8 cellular contexts compared by ENCODE assay signal in genomic region chr6:121333694-121334093, GRCh38. TPM values are rescaled to one million over a fixed set of nuclear protein-coding genes. Genes with fewer than 3 reads are reported as not detected.
DNase-seq lines count a peak whose midpoint lies in the region; ATAC-seq and TF ChIP-seq lines count a peak whose summit lies in the region.
"Not testable (repeated sequence)": the region's sequence is repeated elsewhere in the genome, so short reads cannot be mapped to it uniquely, and the experiment has no call there.

No MANE protein-coding gene starts in this region.

- DNase-seq in T-helper 17 cell (peak in 1 of 3 donors; percentile 4), left lung (peak in 1 of 2 donors; percentile 72)
- not testable (repeated sequence) for DNase-seq in activated naive CD8-positive, alpha-beta T cell treated with anti-CD3 and anti-CD28 coated beads for 36 hours; endothelial cell (ENCODE audit: low spot score); osteocyte (ENCODE audit: extremely low spot score, unreplicated experiment)

- H3K27me3 Mint-ChIP-seq in T-helper 17 cell; activated naive CD8-positive, alpha-beta T cell treated with anti-CD3 and anti-CD28 coated beads for 36 hours; endothelial cell (ENCODE audit: unreplicated experiment); osteocyte (ENCODE audit: unreplicated experiment): not testable (repeated sequence)

- peak overlapping the region; percentile 80 for H3K4me3 ChIP-seq in HUES64 (ENCODE audit: low read length)
- peak overlapping the region; percentile 55 to 63 for H3K4me3 ChIP-seq in left lung
- H3K4me3 ChIP-seq in thymus (ENCODE audit: low read length) = peak overlapping the region; percentile 63

- peaks cover 18% of the 10 kb centered on the region for H3K4me1 Mint-ChIP-seq in T-helper 17 cell
- peaks cover 34% of the 10 kb centered on the region for H3K4me1 Mint-ChIP-seq in activated naive CD8-positive, alpha-beta T cell treated with anti-CD3 and anti-CD28 coated beads for 36 hours
- not testable (repeated sequence) for H3K4me1 Mint-ChIP-seq in endothelial cell (ENCODE audit: unreplicated experiment)
- peaks cover 23% of the 10 kb centered on the region for H3K4me1 Mint-ChIP-seq in osteocyte (ENCODE audit: unreplicated experiment)

- not testable (repeated sequence) for H3K36me3 Mint-ChIP-seq in T-helper 17 cell (ENCODE audit: low read depth); activated naive CD8-positive, alpha-beta T cell treated with anti-CD3 and anti-CD28 coated beads for 36 hours; endothelial cell (ENCODE audit: low read depth, unreplicated experiment); osteocyte (ENCODE audit: unreplicated experiment)

- not testable (repeated sequence) for ATAC-seq in T-helper 17 cell, left lung

- 97% methylated on average over 26 of the region's 28 CpGs for whole genome bisulfite sequencing in HUES64
- WGBS in thymus = 97% methylated on average over 28 of the region's 28 CpGs

- peak overlapping the region; percentile 83; the same call in 1 of the 2 replicates for H3K27ac ChIP-seq in C4-2B
- not testable (repeated sequence) for H3K27ac ChIP-seq in HUES64 (ENCODE audit: low read depth, low read length); thymus (ENCODE audit: low read depth)
- H3K27ac ChIP-seq in left lung = peak overlapping the region in 1 of 2 donors; percentile 96

- H3K9me3 Mint-ChIP-seq in activated naive CD8-positive, alpha-beta T cell treated with anti-CD3 and anti-CD28 coated beads for 36 hours; endothelial cell (ENCODE audit: unreplicated experiment); osteocyte (ENCODE audit: unreplicated experiment): not testable (repeated sequence)

- H3K9ac ChIP-seq in HUES64 (ENCODE audit: low read depth, low read length) = not testable (repeated sequence)

- H3K9me3 ChIP-seq in HUES64 (ENCODE audit: insufficient read depth, low read depth, low read length); T-helper 17 cell (ENCODE audit: control insufficient read depth, low read length, poor library complexity, severe bottlenecking); left lung; thymus (ENCODE audit: control insufficient read depth): not testable (repeated sequence)

- H3K4me1 ChIP-seq in HUES64 (ENCODE audit: insufficient read depth, low read length); left lung; thymus (ENCODE audit: control insufficient read depth, insufficient read depth, low read length): not testable (repeated sequence)

- not testable (repeated sequence) for H3K27me3 ChIP-seq in HUES64 (ENCODE audit: insufficient read depth, low read length); left lung; thymus (ENCODE audit: control insufficient read depth, insufficient read depth)

- peak overlapping the region; percentile 98 for H3K27ac Mint-ChIP-seq in T-helper 17 cell
- H3K27ac Mint-ChIP-seq in activated naive CD8-positive, alpha-beta T cell treated with anti-CD3 and anti-CD28 coated beads for 36 hours = peak overlapping the region; percentile 97
- H3K27ac Mint-ChIP-seq in endothelial cell (ENCODE audit: unreplicated experiment) = not testable (repeated sequence)
- peak overlapping the region; percentile 31 for H3K27ac Mint-ChIP-seq in osteocyte (ENCODE audit: unreplicated experiment)

- H3K4me3 Mint-ChIP-seq in T-helper 17 cell = peak overlapping the region; percentile 93
- H3K4me3 Mint-ChIP-seq in activated naive CD8-positive, alpha-beta T cell treated with anti-CD3 and anti-CD28 coated beads for 36 hours = peak overlapping the region; percentile 89
- peak overlapping the region; percentile 22 for H3K4me3 Mint-ChIP-seq in endothelial cell (ENCODE audit: unreplicated experiment)
- H3K4me3 Mint-ChIP-seq in osteocyte (ENCODE audit: unreplicated experiment) = peak overlapping the region; percentile 92

- H3K36me3 ChIP-seq in HUES64 (ENCODE audit: insufficient read depth, low read length); left lung; thymus (ENCODE audit: control insufficient read depth, insufficient read depth): not testable (repeated sequence)

- TF ChIP-seq CTCF in C4-2B (conservative IDR thresholded peaks at IDR 0.05); endothelial cell (IDR thresholded peaks at IDR 0.05; ENCODE audit: unreplicated experiment); left lung (IDR thresholded peaks at IDR 0.05); osteocyte (IDR thresholded peaks at IDR 0.05): not testable (repeated sequence)

- intact Hi-C loops in left lung (cut with DNase I) = not testable (repeated sequence)

RNA-seq across cellular contexts. Expression of gene TBC1D32, which starts 0.6 kb away (rescaled TPM):
- polyA plus RNA-seq in HUES64 (2013, experiment 1 of 2) = 4.3 TPM
- polyA plus RNA-seq in HUES64 (2013, experiment 2 of 2) = 5.1 TPM
- total RNA-seq in T-helper 17 cell (1 to 10 TPM; 8.6 to 9.4 TPM), endothelial cell (ENCODE audit: unreplicated experiment) (12.2 TPM), left lung (1 to 10 TPM; 6.6 to 7.7 TPM), osteocyte (13.4 and 14.1 TPM in 2 replicates)
- 1 to 10 TPM; 6.7 to 7.0 TPM for total RNA-seq in activated naive CD8-positive, alpha-beta T cell treated with anti-CD3 and anti-CD28 coated beads for 36 hours
- polyA plus RNA-seq in thymus = 3.3 TPM

Comparison
In these comparisons a context has a peak if more than half of its experiments do, and no peak if none do; other contexts are left out.
1. H3K4me3 Mint-ChIP-seq: peak in every context shown above with its lines; median percentile 93 in T-helper 17 cell; 92 in osteocyte; 89 in activated naive CD8-positive, alpha-beta T cell treated with anti-CD3 and anti-CD28 coated beads for 36 hours; 22 in endothelial cell.